23 cellular contexts compared by ENCODE assay signal in the genomic region with DNA sequence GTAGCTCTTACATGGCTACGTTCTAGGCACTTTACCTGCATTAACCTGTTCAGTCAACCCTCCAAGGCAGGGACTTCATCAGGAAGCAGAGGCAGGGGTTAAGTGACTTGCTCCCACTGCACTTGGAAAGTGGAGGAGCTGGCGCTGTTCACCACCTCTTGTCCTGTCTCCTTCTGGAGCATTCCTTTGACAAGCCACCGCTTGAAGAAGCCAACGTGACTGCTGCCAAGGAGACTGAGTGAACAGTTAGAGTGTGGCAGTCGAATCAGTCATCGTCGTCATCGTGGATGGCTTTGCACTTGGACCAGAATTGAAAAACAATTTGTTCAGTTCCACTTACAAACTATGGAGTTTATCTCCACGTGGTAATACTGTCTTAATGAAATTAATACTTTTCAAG.
DNase-seq lines count a peak whose midpoint lies in the region; ATAC-seq and TF ChIP-seq lines count a peak whose summit lies in the region.
"Had no signal": no experiment of that assay in that cellular context is flagged by ENCODE, and none has a peak within 500 bp of the region (broad histone marks: within the 10 kb centered on the region; RNA-seq: fewer than 3 reads in every experiment).

No MANE protein-coding gene starts in this region.

- POLR2A ChIA-PET in MCF 10A (lab: Yijun Ruan, JAX) = interaction anchor here (0.6 to 2.7 kb wide), 3 partner anchors 11 to 88 kb away, joined by 3 to 10 read pairs (median 3); no protein-coding TSS in a partner anchor

- ATAC-seq in foreskin keratinocyte = peak; percentile 61
- ATAC-seq in Right ventricle myocardium inferior = no peak
- ATAC-seq: HCT116 had no signal

- H3K9me3 ChIP-seq in breast epithelium (no peaks in the 10 kb centered on the region), prostate gland (no peaks in the 10 kb centered on the region)
- H3K9me3 ChIP-seq: SJSA1 had no signal

- H3K4me1 Mint-ChIP-seq in MCF 10A (ENCODE audit: insufficient read depth, unreplicated experiment) = peaks cover 37% of the 10 kb centered on the region
- H3K4me1 Mint-ChIP-seq in activated naive CD4-positive, alpha-beta T cell treated with anti-CD3 and anti-CD28 coated beads, Interleukin-2, amount 10 ng/mL, durations not matched to agents 7 days and 5 days = no peaks in the 10 kb centered on the region

- no peaks in the 10 kb centered on the region for H3K36me3 Mint-ChIP-seq in MCF 10A (ENCODE audit: insufficient read depth, unreplicated experiment)
- H3K36me3 Mint-ChIP-seq in activated naive CD4-positive, alpha-beta T cell treated with anti-CD3 and anti-CD28 coated beads, Interleukin-2, amount 10 ng/mL, durations not matched to agents 7 days and 5 days = no peaks in the 10 kb centered on the region

- H3K36me3 ChIP-seq in breast epithelium (no peaks in the 10 kb centered on the region), prostate gland (no peaks in the 10 kb centered on the region)
- H3K36me3 ChIP-seq: SJSA1 had no signal

- no peak overlapping the region for H3K4me3 Mint-ChIP-seq in MCF 10A (ENCODE audit: unreplicated experiment)
- no peak overlapping the region for H3K4me3 Mint-ChIP-seq in activated naive CD4-positive, alpha-beta T cell treated with anti-CD3 and anti-CD28 coated beads, Interleukin-2, amount 10 ng/mL, durations not matched to agents 7 days and 5 days
- H3K4me3 Mint-ChIP-seq: IgD-negative memory B cell had no signal

- WGBS in prostate gland = 55% methylated on average over 9 of the region's 9 CpGs

- BruUV-seq in MCF 10A (replicated peaks; lab: Mats Ljungman, UMichigan) = no TSS peak

- peaks cover 0 to 6% of the 10 kb centered on the region in 2 donors for H3K4me1 ChIP-seq in breast epithelium
- H3K4me1 ChIP-seq in foreskin keratinocyte = peaks cover 35% of the 10 kb centered on the region
- H3K4me1 ChIP-seq in prostate gland (replicated peaks) = no peaks in the 10 kb centered on the region
- H3K4me1 ChIP-seq: SJSA1 had no signal

- H3K27me3 ChIP-seq in breast epithelium = no peaks in the 10 kb centered on the region
- no peaks in the 10 kb centered on the region for H3K27me3 ChIP-seq in foreskin keratinocyte
- H3K27me3 ChIP-seq in prostate gland (replicated peaks; ENCODE audit: insufficient read depth) = no peaks in the 10 kb centered on the region
- H3K27me3 ChIP-seq: SJSA1 had no signal

- H3K9me3 Mint-ChIP-seq in MCF 10A (ENCODE audit: unreplicated experiment) = no peaks in the 10 kb centered on the region
- H3K9me3 Mint-ChIP-seq in activated naive CD4-positive, alpha-beta T cell treated with anti-CD3 and anti-CD28 coated beads, Interleukin-2, amount 10 ng/mL, durations not matched to agents 7 days and 5 days = no peaks in the 10 kb centered on the region
- H3K9me3 Mint-ChIP-seq: IgD-negative memory B cell had no signal

- no peak for TF ChIP-seq POLR2A in breast epithelium (IDR thresholded peaks at IDR 0.05)
- TF ChIP-seq POLR2A in prostate gland (IDR thresholded peaks at IDR 0.05) = no peak

- no peak overlapping the region for H3K27ac Mint-ChIP-seq in MCF 10A (ENCODE audit: low read depth, unreplicated experiment)
- no peak overlapping the region for H3K27ac Mint-ChIP-seq in activated naive CD4-positive, alpha-beta T cell treated with anti-CD3 and anti-CD28 coated beads, Interleukin-2, amount 10 ng/mL, durations not matched to agents 7 days and 5 days
- H3K27ac Mint-ChIP-seq: IgD-negative memory B cell had no signal

- no peaks in the 10 kb centered on the region for H3K27me3 Mint-ChIP-seq in MCF 10A (ENCODE audit: insufficient read depth, unreplicated experiment)
- H3K27me3 Mint-ChIP-seq in activated naive CD4-positive, alpha-beta T cell treated with anti-CD3 and anti-CD28 coated beads, Interleukin-2, amount 10 ng/mL, durations not matched to agents 7 days and 5 days = no peaks in the 10 kb centered on the region
- H3K27me3 Mint-ChIP-seq: IgD-negative memory B cell had no signal

- intact Hi-C loops in breast epithelium (cut with DNase I; ENCODE audit: low total_unique reads) (no loop called here), MCF 10A (cut with micrococcal nuclease) (no loop called here), prostate gland (cut with DNase I) (no loop called here), Right ventricle myocardium inferior (cut with DNase I) (loop anchor here (10.0 kb wide), 1 partner anchor 72 kb away; no protein-coding TSS in a partner anchor)

- H3K27ac ChIP-seq in breast epithelium = peak overlapping the region; percentile 26 to 35
- H3K27ac ChIP-seq in foreskin keratinocyte = no peak overlapping the region
- no peak overlapping the region for H3K27ac ChIP-seq in prostate gland
- H3K27ac ChIP-seq: 22Rv1, HL-60, KMS-11, PC-9, SJSA1 had no signal

- H3K4me3 ChIP-seq in breast epithelium = no peak overlapping the region
- no peak overlapping the region for H3K4me3 ChIP-seq in prostate gland
- H3K4me3 ChIP-seq: PC-9, SJSA1 had no signal

- CTCF ChIA-PET in MCF 10A (lab: Yijun Ruan, JAX) = interaction anchor here (0.9 kb wide), 1 partner anchor 135 kb away, joined by 3 read pairs; no protein-coding TSS in a partner anchor
- CTCF ChIA-PET in activated naive CD4-positive, alpha-beta T cell treated with anti-CD3 and anti-CD28 coated beads, Interleukin-2, amount 10 ng/mL, durations not matched to agents 7 days and 5 days (lab: Charles Lee) = interaction anchor here (0.8 kb wide), 1 partner anchor 152 kb away, joined by 3 read pairs; no protein-coding TSS in a partner anchor

- DNase-seq in breast epithelium (ENCODE audit: low spot score in 2 of 2) (peak in 1 of 2 donors; percentile 83), MCF 10A (ENCODE audit: unreplicated experiment) (no peak), foreskin keratinocyte (peak; percentile 59 to 77), prostate gland (ENCODE audit: low spot score) (peak; percentile 48), AML-193 (lab: John Stamatoyannopoulos, UW) (no peak), Right ventricle myocardium inferior (ENCODE audit: missing footprints) (no peak)
- no peak for DNase-seq in activated naive CD4-positive, alpha-beta T cell treated with anti-CD3 and anti-CD28 coated beads, Interleukin-2, amount 10 ng/mL, durations not matched to agents 7 days and 5 days
- DNase-seq: Calu3, NCI-H1048, NCI-H1417, NCI-H1694, NCI-H2029 treated with DMSO at 0.1 percent for 48 hours, NCI-H446 treated with DMSO at 0.1 percent for 48 hours, NCI-H526, NCI-H82, PC-9, Right ventricle myocardium superior had no signal

- TF ChIP-seq CTCF in breast epithelium (IDR thresholded peaks at IDR 0.05) (no peak), MCF 10A (IDR thresholded peaks at IDR 0.05; ENCODE audit: unreplicated experiment) (no peak), foreskin keratinocyte (conservative IDR thresholded peaks at IDR 0.05) (peak; percentile 31), prostate gland (IDR thresholded peaks at IDR 0.05) (no peak)

Comparison
In these comparisons a context has a peak if more than half of its experiments do, and no peak if none do; other contexts are left out.
1. DNase-seq: peak in foreskin keratinocyte (2 of 2) and prostate gland (single experiment); none in MCF 10A (single experiment), AML-193 (0 of 2), Right ventricle myocardium inferior (single experiment) and activated naive CD4-positive, alpha-beta T cell treated with anti-CD3 and anti-CD28 coated beads, Interleukin-2, amount 10 ng/mL, durations not matched to agents 7 days and 5 days (single experiment).
2. H3K27ac ChIP-seq: peak in breast epithelium (2 of 2); none in foreskin keratinocyte (single experiment) and prostate gland (0 of 2).